Comparison of ENCODE assay signal across 20 cellular contexts in the genomic region with DNA sequence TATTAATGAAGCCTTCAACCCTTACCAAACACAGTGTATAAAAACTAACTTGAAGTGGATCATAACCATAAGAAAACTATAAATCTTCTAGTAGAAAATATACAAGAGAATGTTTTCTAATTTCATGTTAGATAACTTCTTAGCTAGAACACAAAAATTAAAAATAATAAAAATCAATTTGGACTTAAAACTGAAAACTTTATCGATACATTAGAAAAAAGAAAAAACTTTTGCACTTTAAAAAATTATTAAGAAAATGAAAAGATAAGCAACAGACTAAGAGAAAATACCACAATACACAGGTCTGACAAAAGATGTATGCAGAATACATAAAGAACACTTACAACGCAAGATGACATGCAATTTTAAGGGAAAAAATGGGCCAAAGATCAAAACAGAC.
"Had no signal": no experiment of that assay in that cellular context is flagged by ENCODE, and none has a peak within 500 bp of the region (broad histone marks: within the 10 kb centered on the region; RNA-seq: fewer than 3 reads in every experiment).

No MANE protein-coding gene starts in this region.

- ATAC-seq: heart left ventricle; left lobe of liver; naive thymus-derived CD8-positive, alpha-beta T cell had no signal

- H3K27me3 ChIP-seq: heart left ventricle, neutrophil, sigmoid colon, stomach had no signal

- H3K4me3 ChIP-seq: coronary artery, heart left ventricle, sigmoid colon, skin epidermis, stomach, thoracic aorta had no signal

- DNase-seq: effector CD4-positive, alpha-beta T cell; endodermal cell; foreskin melanocyte; heart left ventricle; hippocampal formation; mammary epithelial cell; naive thymus-derived CD8-positive, alpha-beta T cell; posterior cingulate gyrus; sigmoid colon; stimulated activated CD4-positive, alpha-beta T cell treated with anti-CD3 and anti-CD28 coated beads, Interleukin-2, amount 100 ng/mL, for 24 hours; stimulated activated CD4-positive, alpha-beta T cell treated with anti-CD3 and anti-CD28 coated beads, Interleukin-4, amount 100 ng/mL, for 4 hours; stimulated activated naive CD4-positive, alpha-beta T cell; stomach; substantia nigra; trophoblast cell had no signal

- H3K27ac ChIP-seq: coronary artery, heart left ventricle, neutrophil, sigmoid colon, skin epidermis, stomach, thoracic aorta had no signal

- H3K9me3 ChIP-seq: heart left ventricle, neutrophil, sigmoid colon, stomach, thoracic aorta had no signal

- H3K36me3 ChIP-seq: heart left ventricle, neutrophil, sigmoid colon, stomach, thoracic aorta had no signal
